7 cellular contexts compared by ENCODE assay signal in genomic region chr11:33912405-33913361, GRCh38. TPM values are rescaled to one million over a fixed set of nuclear protein-coding genes. Genes with fewer than 3 reads are reported as not detected.
DNase-seq lines count a peak whose midpoint lies in the region; ATAC-seq, FAIRE-seq and TF ChIP-seq lines count a peak whose summit lies in the region.

No MANE protein-coding gene starts in this region.

- peak overlapping the region in 1 of 2 donors; percentile 34 for H3K27ac ChIP-seq in small intestine (ENCODE audit: low read depth in 1 of 2, low read length in 1 of 2)

- no peaks in the 10 kb centered on the region for H3K9me3 ChIP-seq in small intestine (ENCODE audit: control insufficient read depth, low read depth)

- no peak for TF ChIP-seq CTCF in GM13976 (IDR thresholded peaks at IDR 0.05; ENCODE audit: borderline replicate concordance, control extremely low read depth, extremely low read depth, insufficient read depth, missing control alignments)

- in situ Hi-C loops in GM13976 (cut with MboI; ENCODE audit: low sequenced_read_pairs, unreplicated experiment) = no loop called here
- in situ Hi-C loops in KBM-7 (cut with MboI; ENCODE audit: low pct_unique_long_range_greater_than_20kb, low sequenced_read_pairs) = no loop called here
- in situ Hi-C loops in SK-MEL-5 (cut with HindIII; ENCODE audit: low pct_unique_long_range_greater_than_20kb, low sequenced_read_pairs) = no loop called here

- H3K36me3 ChIP-seq in small intestine (ENCODE audit: control insufficient read depth in 2 of 2, insufficient read depth in 2 of 2, low read length in 2 of 2) = no peaks in the 10 kb centered on the region

- H3K27me3 ChIP-seq in small intestine (ENCODE audit: control insufficient read depth in 2 of 2, insufficient read depth in 2 of 2, low read length in 2 of 2) = no peaks in the 10 kb centered on the region

- no peak overlapping the region for H3K4me3 ChIP-seq in small intestine (ENCODE audit: low read depth in 1 of 2, low read length in 2 of 2)

- H3K4me1 ChIP-seq in small intestine (ENCODE audit: control insufficient read depth in 2 of 2, insufficient read depth in 1 of 2, low read depth in 1 of 2, low read length in 1 of 2) = no peaks in the 10 kb centered on the region

- WGBS in small intestine, 3 donors = 56 to 64% (median 57%) methylated on average over 12 of the region's 12 CpGs

- ATAC-seq in GM21717 (IDR thresholded peaks at IDR 0.05; ENCODE audit: unreplicated experiment) = peak; percentile 79

- no peak for FAIRE-seq in small intestine (lab: Jason Lieb, UNC)

- DNase-seq in GM13976 (ENCODE audit: low spot score) (peak; percentile 66), KBM-7 (peak; percentile 79), SK-MEL-5 (ENCODE audit: low read depth, low spot score) (peak; percentile 9), kidney glomerular epithelial cell (lab: John Stamatoyannopoulos, UW) (peak; percentile 76), small intestine (no peak), SHP77 treated with DMSO at 0.1 percent for 48 hours (lab: John Stamatoyannopoulos, UW) (no peak)

RNA-seq across cellular contexts. Expression of gene LMO2, which starts 20.8 kb away (rescaled TPM):
- not detected in 2 replicates for total RNA-seq in SK-MEL-5 (2014; rRNA removed; shearing (Covaris generic))
- polyA plus RNA-seq in SK-MEL-5 (2015; cell fraction: cytosol; rRNA removed) = 0.19 and 0.62 TPM in 2 replicates
- polyA plus RNA-seq in SK-MEL-5 (2015; cell fraction: nucleus; rRNA removed) = not detected in 2 replicates
- polyA plus RNA-seq in small intestine = 10 to 100 TPM in 1 of 3 donors, 1 to 10 TPM in 2; 2.5 to 27.5 (median 9.2) TPM

Comparison
In these comparisons a context has a peak if more than half of its experiments do, and no peak if none do; other contexts are left out.
1. DNase-seq: peak in GM13976 (single experiment), KBM-7 (single experiment), SK-MEL-5 (single experiment) and kidney glomerular epithelial cell (single experiment); none in small intestine (single experiment) and SHP77 treated with DMSO at 0.1 percent for 48 hours (single experiment).